1 cellular context compared by ENCODE assay signal in genomic region chr22:46129390-46130041, GRCh38.
TF ChIP-seq lines count a peak whose summit lies in the region.

No MANE protein-coding gene starts in this region.

TF ChIP-seq in liver, 16 proteins besides CTCF, POLR2A, EP300 and RAD21 (continued from another document):
- peak; percentile 41 for TF ChIP-seq FOXA2 (IDR thresholded peaks at IDR 0.05)
- peak; percentile 26 for TF ChIP-seq FOXA1 (IDR thresholded peaks at IDR 0.05)
- peak; percentile 87 for TF ChIP-seq SP1 (IDR thresholded peaks at IDR 0.05)
